ENCODE assay signal across 9 cellular contexts in the genomic region with DNA sequence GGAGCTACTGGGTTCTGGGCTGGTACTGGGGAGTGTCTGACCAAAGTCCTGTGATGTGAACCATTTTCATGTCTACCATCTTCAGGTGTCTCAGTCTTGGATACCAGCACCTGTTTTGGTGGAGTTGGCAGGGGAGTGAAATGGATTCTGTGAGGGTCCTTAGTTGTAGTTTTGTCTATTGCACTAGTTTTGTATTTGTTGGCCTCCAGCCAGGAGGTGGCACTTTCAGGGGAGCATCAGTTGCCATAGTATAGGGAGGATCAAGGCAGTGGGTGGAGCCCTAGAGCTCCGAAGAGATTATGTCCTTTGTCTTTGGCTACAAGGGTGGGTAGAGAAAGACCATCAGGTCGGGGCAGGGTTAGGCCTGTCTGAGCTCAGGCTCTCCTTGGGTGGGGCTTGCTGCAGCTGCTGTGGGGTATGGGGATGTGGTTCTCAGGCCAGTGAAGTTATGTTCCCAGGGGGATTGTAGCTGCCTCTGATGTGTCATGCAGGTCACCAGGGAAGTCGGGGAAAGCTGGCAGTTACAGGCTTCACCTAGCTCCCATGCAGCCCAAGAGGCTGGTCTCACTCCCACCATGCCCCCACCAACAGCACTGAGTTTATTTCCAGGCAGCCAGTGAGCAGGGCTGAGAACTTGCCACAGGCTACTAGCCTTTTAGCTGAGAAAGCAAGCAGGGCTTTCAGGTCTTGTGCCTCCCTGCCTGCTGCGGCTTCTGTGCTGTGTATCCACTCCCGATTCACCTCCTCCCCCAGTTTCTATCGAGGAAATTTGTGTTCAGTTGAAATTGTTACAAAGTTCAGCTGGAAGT.
A peak's percentile ranks its signal among the peaks of the same experiment; 100 is the strongest.
DNase-seq lines count a peak whose midpoint lies in the region; ATAC-seq lines count a peak whose summit lies in the region.
"Had no signal": no experiment of that assay in that cellular context is flagged by ENCODE, and none has a peak within 500 bp of the region (broad histone marks: within the 10 kb centered on the region; RNA-seq: fewer than 3 reads in every experiment).

No MANE protein-coding gene starts in this region.

- peak overlapping the region; percentile 67 to 84 (median 73) for H3K27ac Mint-ChIP-seq in CD4-positive, CD25-positive, alpha-beta regulatory T cell
- H3K27ac Mint-ChIP-seq in activated naive CD4-positive, alpha-beta T cell treated with anti-CD3 and anti-CD28 coated beads, Interleukin-2, amount 50 U/mL, for 72 hours: peak overlapping the region; percentile 50 to 61

- peaks cover 26 to 42% (median 32%) of the 10 kb centered on the region in 4 donors for H3K4me1 Mint-ChIP-seq in CD4-positive, CD25-positive, alpha-beta regulatory T cell

- no peak overlapping the region for H3K27ac ChIP-seq in CD4-positive, CD25-positive, alpha-beta regulatory T cell (ENCODE audit: insufficient read depth, low read length, poor library complexity, severe bottlenecking)

- peaks cover 3% of the 10 kb centered on the region for H3K36me3 Mint-ChIP-seq in CD4-positive, CD25-positive, alpha-beta regulatory T cell
- H3K36me3 Mint-ChIP-seq in activated naive CD4-positive, alpha-beta T cell treated with anti-CD3 and anti-CD28 coated beads, Interleukin-2, amount 50 U/mL, for 72 hours: peaks cover 15 to 24% of the 10 kb centered on the region in 2 donors

- peaks cover 34% of the 10 kb centered on the region for H3K4me1 ChIP-seq in CD4-positive, CD25-positive, alpha-beta regulatory T cell (ENCODE audit: control insufficient read depth, insufficient read depth, low read length, poor library complexity, severe bottlenecking)

- peak overlapping the region in 3 of 4 donors; percentile 32 to 67 (median 64) for H3K4me3 Mint-ChIP-seq in CD4-positive, CD25-positive, alpha-beta regulatory T cell

- no peaks in the 10 kb centered on the region for H3K36me3 ChIP-seq in CD4-positive, CD25-positive, alpha-beta regulatory T cell (ENCODE audit: control insufficient read depth, insufficient read depth, low read length)

- no peaks in the 10 kb centered on the region for H3K27me3 ChIP-seq in CD4-positive, CD25-positive, alpha-beta regulatory T cell (ENCODE audit: control insufficient read depth, insufficient read depth, low read length)

- DNase-seq in CD4-positive, CD25-positive, alpha-beta regulatory T cell: no peak
- DNase-seq in activated naive CD4-positive, alpha-beta T cell treated with anti-CD3 and anti-CD28 coated beads, Interleukin-2, amount 50 U/mL, for 72 hours (ENCODE audit: low spot score in 2 of 2): no peak
- DNase-seq in NCI-H2171 (lab: John Stamatoyannopoulos, UW) (no peak), mesenteric fat pad (ENCODE audit: low spot score) (no peak), NCI-H226 (no peak), DMS 273 treated with DMSO at 0.1 percent for 48 hours (lab: John Stamatoyannopoulos, UW) (no peak)
- DNase-seq: DMS79 treated with DMSO at 0.1 percent for 48 hours had no signal

- H3K9me3 ChIP-seq in CD4-positive, CD25-positive, alpha-beta regulatory T cell (ENCODE audit: control insufficient read depth in 2 of 2, low read length in 2 of 2): no peaks in the 10 kb centered on the region

- ATAC-seq in CD4-positive, CD25-positive, alpha-beta regulatory T cell (ENCODE audit: low read depth in 2 of 2): peak in 1 of 2 donors; percentile 8
- ATAC-seq in GM19372 (IDR thresholded peaks at IDR 0.05; ENCODE audit: low read depth, unreplicated experiment) (peak; percentile 38), HG03135 (IDR thresholded peaks at IDR 0.05; ENCODE audit: unreplicated experiment) (peak; percentile 68)
- no peak for ATAC-seq in activated naive CD4-positive, alpha-beta T cell treated with anti-CD3 and anti-CD28 coated beads, Interleukin-2, amount 50 U/mL, for 72 hours

- H3K4me3 ChIP-seq in CD4-positive, CD25-positive, alpha-beta regulatory T cell (ENCODE audit: low read depth, low read length): no peak overlapping the region

- H3K9me3 Mint-ChIP-seq in CD4-positive, CD25-positive, alpha-beta regulatory T cell: peaks cover 0 to 11% (median 6%) of the 10 kb centered on the region in 7 donors
- H3K9me3 Mint-ChIP-seq in activated naive CD4-positive, alpha-beta T cell treated with anti-CD3 and anti-CD28 coated beads, Interleukin-2, amount 50 U/mL, for 72 hours: peaks cover 18 to 26% of the 10 kb centered on the region in 2 donors

- H3K27me3 Mint-ChIP-seq in CD4-positive, CD25-positive, alpha-beta regulatory T cell: peaks cover 6% of the 10 kb centered on the region

Comparison
In these comparisons a context has a peak if more than half of its experiments do, and no peak if none do; other contexts are left out.
1. ATAC-seq: peak in GM19372 (single experiment) and HG03135 (single experiment); none in activated naive CD4-positive, alpha-beta T cell treated with anti-CD3 and anti-CD28 coated beads, Interleukin-2, amount 50 U/mL, for 72 hours (0 of 2).